10 cellular contexts compared by ENCODE assay signal in the genomic region with DNA sequence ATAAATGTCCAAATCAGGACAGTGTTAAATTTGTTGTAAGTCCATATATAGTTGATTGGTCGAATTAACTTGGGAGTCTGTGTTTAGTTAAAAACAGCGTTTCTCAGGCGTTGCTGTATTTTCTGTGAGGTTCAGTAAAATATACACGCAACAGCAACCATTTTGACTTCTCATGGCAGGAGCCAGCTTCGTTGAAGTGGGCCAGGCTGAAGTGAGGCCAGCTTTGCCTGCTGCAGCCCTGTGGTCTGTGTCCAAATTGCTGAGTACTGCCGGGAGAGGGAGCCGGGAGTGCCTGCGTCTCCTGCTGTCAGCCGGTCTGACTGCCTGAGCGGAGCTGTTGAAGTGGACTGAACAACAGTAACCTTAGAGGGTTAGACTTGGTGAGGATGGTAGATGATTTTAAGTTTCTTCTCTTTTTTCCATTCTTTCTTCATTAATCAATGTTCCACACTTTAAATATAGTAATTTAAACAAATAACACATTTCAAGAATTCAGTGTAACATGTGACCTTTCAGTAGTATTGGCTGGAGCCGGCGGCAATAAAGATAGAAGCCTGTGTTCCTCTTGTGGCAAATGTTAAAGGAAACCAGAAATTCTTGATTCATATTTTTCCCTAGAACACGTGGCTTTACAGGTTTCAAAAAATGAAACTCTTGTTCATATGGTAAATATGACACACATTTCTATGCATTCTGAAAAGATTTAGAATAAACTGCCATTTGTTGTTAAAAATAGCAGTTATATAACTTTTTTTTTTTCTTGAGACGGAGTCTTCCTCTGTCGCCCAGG. TPM values are rescaled to one million over a fixed set of nuclear protein-coding genes. Genes with fewer than 3 reads are reported as not detected.
DNase-seq lines count a peak whose midpoint lies in the region; FAIRE-seq and TF ChIP-seq lines count a peak whose summit lies in the region.
"Had no signal": no experiment of that assay in that cellular context is flagged by ENCODE, and none has a peak within 500 bp of the region (broad histone marks: within the 10 kb centered on the region; RNA-seq: fewer than 3 reads in every experiment).

No MANE protein-coding gene starts in this region.

- DNase-seq in DMS 273 (lab: John Stamatoyannopoulos, UW; ENCODE audit: unreplicated experiment) (peak; percentile 46), DMS 273 treated with DMSO at 0.1 percent for 48 hours (lab: John Stamatoyannopoulos, UW) (no peak), RPMI7951 (ENCODE audit: low read depth) (peak; percentile 64), epithelial cell of proximal tubule (ENCODE audit: low read depth) (no peak), mucosa of gallbladder (ENCODE audit: low spot score) (peak; percentile 76), urothelium cell line (ENCODE audit: low spot score) (peak; percentile 46), germinal center (ENCODE audit: low spot score) (no peak), AML-193 (lab: John Stamatoyannopoulos, UW) (no peak)

- H3K4me3 ChIP-seq in epithelial cell of proximal tubule (ENCODE audit: low read depth, low read length) = no peak overlapping the region

- peak; percentile 46 for TF ChIP-seq CTCF in epithelial cell of proximal tubule (conservative IDR thresholded peaks at IDR 0.05; ENCODE audit: low read depth, low read length)

- FAIRE-seq in urothelium cell line (lab: Jason Lieb, UNC) = no peak

RNA-seq across cellular contexts. Expression of gene ZNF750, which starts 37.0 kb away (rescaled TPM):
- total RNA-seq in RPMI7951 (2014; rRNA removed; shearing (Covaris generic)) = not detected in 2 replicates
- total RNA-seq in epithelial cell of proximal tubule (0.29 and 0.40 TPM in 2 replicates), mucosa of gallbladder (not detected)
- total RNA-seq: B cell; T-helper 2 cell treated with Interferon-gamma antibody and Interleukin-4, amounts not matched to agents 100 ng/mL and 5 ng/mL, for 36 hours had no signal

Comparison
In these comparisons a context has a peak if more than half of its experiments do, and no peak if none do; other contexts are left out.
1. DNase-seq: peak in DMS 273 (single experiment), RPMI7951 (single experiment), mucosa of gallbladder (single experiment) and urothelium cell line (single experiment); none in DMS 273 treated with DMSO at 0.1 percent for 48 hours (single experiment), epithelial cell of proximal tubule (single experiment), germinal center (single experiment) and AML-193 (0 of 2).